ENCODE assay signal across 9 cellular contexts in the genomic region with DNA sequence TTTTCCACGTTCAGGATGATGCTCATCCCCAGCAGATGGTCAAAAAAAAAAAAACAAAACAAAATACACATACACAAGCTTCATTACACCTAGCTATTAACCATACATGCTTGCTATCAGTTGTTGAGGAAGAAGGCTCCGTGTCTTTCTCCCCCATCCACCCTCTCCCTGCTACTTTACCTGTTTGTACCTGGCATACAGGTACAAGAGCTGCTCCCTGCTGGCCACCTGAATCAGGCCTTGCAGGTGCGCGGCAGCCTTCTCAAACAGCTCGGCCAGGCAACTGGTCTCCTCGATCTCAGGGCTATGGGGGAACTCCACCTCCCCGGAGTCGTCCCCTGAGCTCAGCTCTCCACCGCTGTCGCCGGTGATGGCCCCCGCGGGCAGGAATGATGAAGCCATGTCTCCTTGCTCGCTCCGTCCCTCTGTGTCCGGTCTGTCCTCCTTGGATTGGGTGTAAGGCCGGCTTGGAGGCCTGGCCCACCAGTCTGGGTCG. TPM values are rescaled to one million over a fixed set of nuclear protein-coding genes. Genes with fewer than 3 reads are reported as not detected.
DNase-seq lines count a peak whose midpoint lies in the region; ATAC-seq, FAIRE-seq and TF ChIP-seq lines count a peak whose summit lies in the region.
"Had no signal": no experiment of that assay in that cellular context is flagged by ENCODE, and none has a peak within 500 bp of the region (broad histone marks: within the 10 kb centered on the region; RNA-seq: fewer than 3 reads in every experiment).

No MANE protein-coding gene starts in this region.

- H3K4me2 ChIP-seq in keratinocyte (ENCODE audit: control insufficient read depth, extremely low read depth, insufficient read depth, low read depth, low read length) = peak overlapping the region; percentile 98

- peak overlapping the region; percentile 99 for H3K4me3 Mint-ChIP-seq in activated CD8-positive, alpha-beta memory T cell treated with anti-CD3 and anti-CD28 coated beads, Interleukin-2, amount 10 ng/mL, durations not matched to agents 7 days and 5 days
- H3K4me3 Mint-ChIP-seq in activated T-helper 2 cell treated with anti-CD3 and anti-CD28 coated beads, Interferon-gamma antibody, Interleukin-2, Interleukin-4, amounts not matched to agents 10 μg/mL and 5 μg/mL and 100 μg/mL, durations not matched to agents 14 hours and 24 hours and 36 hours (ENCODE audit: low read depth) = peak overlapping the region; percentile 98

- H3K36me3 ChIP-seq in HEK293 (ENCODE audit: control insufficient read depth in 2 of 2, insufficient read depth in 1 of 2, low read length in 2 of 2) = peaks cover 9 to 19% of the 10 kb centered on the region in 2 experiments; a peak in 2 of 3 replicates
- H3K36me3 ChIP-seq in keratinocyte (ENCODE audit: control insufficient read depth in 2 of 2, extremely low read depth in 1 of 2, insufficient read depth in 2 of 2, low read length in 2 of 2) = peaks cover 0 to 3% of the 10 kb centered on the region in 2 experiments

- ATAC-seq in activated CD8-positive, alpha-beta memory T cell treated with anti-CD3 and anti-CD28 coated beads, Interleukin-2, amount 10 ng/mL, durations not matched to agents 7 days and 5 days = peak; percentile 29

- H3K4me3 ChIP-seq in HEK293 (ENCODE audit: low read depth, low read length) (peak overlapping the region; percentile 96), keratinocyte (ENCODE audit: control insufficient read depth in 2 of 3, extremely low read depth in 1 of 3, insufficient read depth in 2 of 3, low read depth in 1 of 3, low read length in 3 of 3) (peak overlapping the region; percentile 83 to 99 (median 98))

- peaks cover 9% of the 10 kb centered on the region for H3K36me3 Mint-ChIP-seq in activated CD8-positive, alpha-beta memory T cell treated with anti-CD3 and anti-CD28 coated beads, Interleukin-2, amount 10 ng/mL, durations not matched to agents 7 days and 5 days
- H3K36me3 Mint-ChIP-seq in activated T-helper 2 cell treated with anti-CD3 and anti-CD28 coated beads, Interferon-gamma antibody, Interleukin-2, Interleukin-4, amounts not matched to agents 10 μg/mL and 5 μg/mL and 100 μg/mL, durations not matched to agents 14 hours and 24 hours and 36 hours (ENCODE audit: low read depth) = peaks cover 24% of the 10 kb centered on the region

- H3K27ac ChIP-seq in HEK293 (ENCODE audit: extremely low read depth, low read depth, low read length) (peak overlapping the region; percentile 92), keratinocyte (ENCODE audit: control insufficient read depth, insufficient read depth, low read length) (peak overlapping the region; percentile 93), temporal lobe (ENCODE audit: low read depth, low read length) (peak overlapping the region; percentile 69)

- TF ChIP-seq CTCF in HEK293 (tag by site-specific recombination; IDR thresholded peaks at IDR 0.05) = no peak
- TF ChIP-seq CTCF in keratinocyte (optimal IDR thresholded peaks at IDR 0.05 in 1 of 3, IDR thresholded peaks at IDR 0.05 in 1 of 3, conservative IDR thresholded peaks at IDR 0.05 in 1 of 3; ENCODE audit: extremely low read depth in 1 of 3, insufficient read depth in 2 of 3, low read length in 3 of 3) = peak in 2 of 3 experiments; percentile 21 to 26

- H3K9me3 Mint-ChIP-seq in activated CD8-positive, alpha-beta memory T cell treated with anti-CD3 and anti-CD28 coated beads, Interleukin-2, amount 10 ng/mL, durations not matched to agents 7 days and 5 days (ENCODE audit: low read depth) = no peaks in the 10 kb centered on the region
- no peaks in the 10 kb centered on the region for H3K9me3 Mint-ChIP-seq in activated T-helper 2 cell treated with anti-CD3 and anti-CD28 coated beads, Interferon-gamma antibody, Interleukin-2, Interleukin-4, amounts not matched to agents 10 μg/mL and 5 μg/mL and 100 μg/mL, durations not matched to agents 14 hours and 24 hours and 36 hours

- H3K79me2 ChIP-seq in keratinocyte (ENCODE audit: control insufficient read depth, insufficient read depth, low read length) = peaks cover 48% of the 10 kb centered on the region

- H3K9me3 ChIP-seq in HEK293 (ENCODE audit: control insufficient read depth, insufficient read depth, low read depth, low read length) (no peaks in the 10 kb centered on the region), keratinocyte (ENCODE audit: control insufficient read depth, low read depth, low read length) (no peaks in the 10 kb centered on the region)

- dilution Hi-C loops in keratinocyte (cut with MboI; ENCODE audit: extremely low pct_ligation_motif_present, low sequenced_read_pairs) = loop anchor here (25.0 kb wide), 1 partner anchor 360 kb away; no protein-coding TSS in a partner anchor

- in situ Hi-C loops in KBM-7 (cut with MboI; ENCODE audit: low pct_unique_long_range_greater_than_20kb, low sequenced_read_pairs) = loop anchor here (25.0 kb wide), 1 partner anchor 660 kb away; no protein-coding TSS in a partner anchor

- H3K9ac ChIP-seq in keratinocyte (ENCODE audit: control insufficient read depth, extremely low read depth, insufficient read depth, low read length) = peak overlapping the region; percentile 95

- no peaks in the 10 kb centered on the region for H3K27me3 Mint-ChIP-seq in activated CD8-positive, alpha-beta memory T cell treated with anti-CD3 and anti-CD28 coated beads, Interleukin-2, amount 10 ng/mL, durations not matched to agents 7 days and 5 days
- H3K27me3 Mint-ChIP-seq in activated T-helper 2 cell treated with anti-CD3 and anti-CD28 coated beads, Interferon-gamma antibody, Interleukin-2, Interleukin-4, amounts not matched to agents 10 μg/mL and 5 μg/mL and 100 μg/mL, durations not matched to agents 14 hours and 24 hours and 36 hours (ENCODE audit: low read depth) = no peaks in the 10 kb centered on the region

- peak overlapping the region; percentile 97 for H3K27ac Mint-ChIP-seq in activated CD8-positive, alpha-beta memory T cell treated with anti-CD3 and anti-CD28 coated beads, Interleukin-2, amount 10 ng/mL, durations not matched to agents 7 days and 5 days
- peak overlapping the region; percentile 96 for H3K27ac Mint-ChIP-seq in activated T-helper 2 cell treated with anti-CD3 and anti-CD28 coated beads, Interferon-gamma antibody, Interleukin-2, Interleukin-4, amounts not matched to agents 10 μg/mL and 5 μg/mL and 100 μg/mL, durations not matched to agents 14 hours and 24 hours and 36 hours

- DNase-seq in activated CD8-positive, alpha-beta memory T cell treated with anti-CD3 and anti-CD28 coated beads, Interleukin-2, amount 10 ng/mL, durations not matched to agents 7 days and 5 days = no peak
- no peak for DNase-seq in activated CD8-positive, alpha-beta memory T cell treated with anti-CD3 and anti-CD28 coated beads, Interleukin-2, amount 50 U/mL, for 48 hours
- DNase-seq in NAMALWA (ENCODE audit: low spot score) = peak; percentile 81
- DNase-seq in activated T-helper 2 cell treated with anti-CD3 and anti-CD28 coated beads, Interferon-gamma antibody, Interleukin-2, Interleukin-4, amounts not matched to agents 10 μg/mL and 5 μg/mL and 100 μg/mL, durations not matched to agents 14 hours and 24 hours and 36 hours (ENCODE audit: low spot score) = no peak
- no peak for DNase-seq in keratinocyte (ENCODE audit: low read depth, low spot score)
- no peak for DNase-seq in KBM-7

- no peaks in the 10 kb centered on the region for H3K27me3 ChIP-seq in keratinocyte (ENCODE audit: control insufficient read depth, extremely low read depth, insufficient read depth, low read length)

- intact Hi-C loops in activated T-helper 2 cell treated with anti-CD3 and anti-CD28 coated beads, Interferon-gamma antibody, Interleukin-2, Interleukin-4, amounts not matched to agents 10 μg/mL and 5 μg/mL and 100 μg/mL, durations not matched to agents 14 hours and 24 hours and 36 hours (cut with micrococcal nuclease) = loop anchor here (2.0 to 5.0 kb wide), 4 partner anchors 71 to 640 kb away; no protein-coding TSS in a partner anchor

- FAIRE-seq in keratinocyte (lab: Jason Lieb, UNC) = no peak

- H4K20me1 ChIP-seq in keratinocyte (ENCODE audit: control insufficient read depth, extremely low read depth, insufficient read depth, low read length) = no peaks in the 10 kb centered on the region

- no peaks in the 10 kb centered on the region for H3K9me1 ChIP-seq in keratinocyte (ENCODE audit: control insufficient read depth, extremely low read depth, insufficient read depth, low read length)

- CTCF ChIA-PET in activated CD8-positive, alpha-beta memory T cell treated with anti-CD3 and anti-CD28 coated beads, Interleukin-2, amount 10 ng/mL, durations not matched to agents 7 days and 5 days (lab: Charles Lee) = interaction anchor here (1.0 to 5.4 kb wide), 12 partner anchors 9 to 518 kb away, joined by 3 to 26 read pairs (median 4); partner anchors contain the start of gene XPR1
- CTCF ChIA-PET in HEK293 (lab: Yijun Ruan, JAX) = interaction anchor here (0.5 to 2.4 kb wide), 6 partner anchors 8 to 688 kb away, joined by 3 to 10 read pairs (median 4); no protein-coding TSS in a partner anchor

- POLR2A ChIA-PET in HEK293 (lab: Yijun Ruan, JAX) = interaction anchor here (0.6 to 1.4 kb wide), 9 partner anchors 10 to 1226 kb away, joined by 3 to 10 read pairs (median 4); partner anchors contain the start of gene XPR1

- H3K4me1 ChIP-seq in HEK293 (ENCODE audit: control insufficient read depth, insufficient read depth, low read length) = no peaks in the 10 kb centered on the region
- peaks cover 24% of the 10 kb centered on the region for H3K4me1 ChIP-seq in keratinocyte (ENCODE audit: control insufficient read depth, extremely low read depth, insufficient read depth, low read length)

- H3K4me1 Mint-ChIP-seq in activated CD8-positive, alpha-beta memory T cell treated with anti-CD3 and anti-CD28 coated beads, Interleukin-2, amount 10 ng/mL, durations not matched to agents 7 days and 5 days = peaks cover 33% of the 10 kb centered on the region
- peaks cover 20% of the 10 kb centered on the region for H3K4me1 Mint-ChIP-seq in activated T-helper 2 cell treated with anti-CD3 and anti-CD28 coated beads, Interferon-gamma antibody, Interleukin-2, Interleukin-4, amounts not matched to agents 10 μg/mL and 5 μg/mL and 100 μg/mL, durations not matched to agents 14 hours and 24 hours and 36 hours (ENCODE audit: low read depth)

- H2AFZ ChIP-seq in keratinocyte (ENCODE audit: control insufficient read depth, low read length) = peak overlapping the region; percentile 90

RNA-seq across cellular contexts. Expression of gene ACBD6, which starts 0.5 kb away (rescaled TPM):
- total RNA-seq in activated CD8-positive, alpha-beta memory T cell treated with anti-CD3 and anti-CD28 coated beads, Interleukin-2, amount 10 ng/mL, durations not matched to agents 7 days and 5 days = 10 to 100 TPM; 39.8 to 41.3 TPM
- total RNA-seq in activated T-helper 2 cell treated with anti-CD3 and anti-CD28 coated beads, Interferon-gamma antibody, Interleukin-2, Interleukin-4, amounts not matched to agents 10 μg/mL and 5 μg/mL and 100 μg/mL, durations not matched to agents 14 hours and 24 hours and 36 hours = 48.9 and 50.1 TPM in 2 replicates
- 47.5 to 53.6 TPM (median 50.5 TPM) in 3 replicates for polyA plus RNA-seq in keratinocyte
- 30.2 TPM for polyA plus RNA-seq in keratinocyte (2011; ENCODE audit: low read depth)
- polyA plus RNA-seq in keratinocyte (2011; cell fraction: cytosol; rRNA removed) = 52.9 and 66.8 TPM in 2 replicates
- 86.1 and 94.6 TPM in 2 replicates for polyA plus RNA-seq in keratinocyte (2011; cell fraction: nucleus; rRNA removed)
- polyA plus RNA-seq in keratinocyte (2012; ENCODE audit: low replicate concordance) = 50.4 and 54.0 TPM in 2 replicates
- 56.5 to 87.7 TPM (median 72.0 TPM) in 3 replicates for polyA minus RNA-seq in keratinocyte
- 34.0 TPM for polyA minus RNA-seq in keratinocyte (2011; cell fraction: cytosol; rRNA and poly(A)+ RNA removed)
- 44.4 and 74.8 TPM in 2 replicates for polyA minus RNA-seq in keratinocyte (2011; cell fraction: nucleus; rRNA and poly(A)+ RNA removed)
- 44.0 TPM for total RNA-seq in temporal lobe

RNA-seq across cellular contexts. Expression of gene OVAAL, which starts 56.9 kb away (rescaled TPM):
- total RNA-seq in activated CD8-positive, alpha-beta memory T cell treated with anti-CD3 and anti-CD28 coated beads, Interleukin-2, amount 10 ng/mL, durations not matched to agents 7 days and 5 days = not detected
- not detected in 2 replicates for total RNA-seq in activated T-helper 2 cell treated with anti-CD3 and anti-CD28 coated beads, Interferon-gamma antibody, Interleukin-2, Interleukin-4, amounts not matched to agents 10 μg/mL and 5 μg/mL and 100 μg/mL, durations not matched to agents 14 hours and 24 hours and 36 hours
- not detected in 3 replicates for polyA plus RNA-seq in keratinocyte
- polyA plus RNA-seq in keratinocyte (2011; ENCODE audit: low read depth) = not detected
- polyA plus RNA-seq in keratinocyte (2011; cell fraction: cytosol; rRNA removed) = not detected in 2 replicates
- not detected in 2 replicates for polyA plus RNA-seq in keratinocyte (2011; cell fraction: nucleus; rRNA removed)
- polyA plus RNA-seq in keratinocyte (2012; ENCODE audit: low replicate concordance) = not detected in 2 replicates
- not detected in 3 replicates for polyA minus RNA-seq in keratinocyte
- polyA minus RNA-seq in keratinocyte (2011; cell fraction: cytosol; rRNA and poly(A)+ RNA removed) = not detected
- not detected in 2 replicates for polyA minus RNA-seq in keratinocyte (2011; cell fraction: nucleus; rRNA and poly(A)+ RNA removed)
- not detected for total RNA-seq in temporal lobe
- total RNA-seq: pulmonary artery endothelial cell had no signal
